In genomic region chr22:46079093-46079860, GRCh38 we compare ENCODE assay signal across 10 cellular contexts.
DNase-seq lines count a peak whose midpoint lies in the region; ATAC-seq and TF ChIP-seq lines count a peak whose summit lies in the region.
"Had no signal": no experiment of that assay in that cellular context is flagged by ENCODE, and none has a peak within 500 bp of the region (broad histone marks: within the 10 kb centered on the region; RNA-seq: fewer than 3 reads in every experiment).

No MANE protein-coding gene starts in this region.

- H3K36me3 Mint-ChIP-seq in activated naive CD4-positive, alpha-beta T cell treated with anti-CD3 and anti-CD28 coated beads for 36 hours (ENCODE audit: low read depth), result no peaks in the 10 kb centered on the region

- H3K79me2 ChIP-seq in PC-3 (ENCODE audit: low read length), result peaks cover 100% of the 10 kb centered on the region

- BruUV-seq in PC-3 (replicated peaks; lab: Mats Ljungman, UMichigan), result TSS peak; percentile 59

- H3K27ac Mint-ChIP-seq in activated naive CD4-positive, alpha-beta T cell treated with anti-CD3 and anti-CD28 coated beads for 36 hours, result no peak overlapping the region
- H3K27ac Mint-ChIP-seq: mesothelial cell of epicardium had no signal

- H3K4me3 ChIP-seq in PC-3 (ENCODE audit: low read length) (peak overlapping the region; percentile 94), colonic mucosa (peak overlapping the region; percentile 15), lower lobe of right lung (peak overlapping the region; percentile 93), tibial nerve (peak overlapping the region; percentile 38 to 95 (median 79))

- peak overlapping the region; percentile 100 for H3K4me2 ChIP-seq in PC-3 (ENCODE audit: low read length)

- peak overlapping the region; percentile 99 for H3K9ac ChIP-seq in PC-3 (ENCODE audit: low read length)
- peak overlapping the region; percentile 56 to 61 for H3K9ac ChIP-seq in colonic mucosa (ENCODE audit: low read depth in 2 of 2, low read length in 2 of 2)

- peaks cover 30% of the 10 kb centered on the region for H3K4me1 Mint-ChIP-seq in activated naive CD4-positive, alpha-beta T cell treated with anti-CD3 and anti-CD28 coated beads for 36 hours (ENCODE audit: low read depth)

- H3K27ac ChIP-seq in PC-3 (ENCODE audit: low read length) (peak overlapping the region; percentile 99), colonic mucosa (peak overlapping the region; percentile 99), lower lobe of right lung (peak overlapping the region; percentile 98), tibial nerve (peak overlapping the region; percentile 73 to 99 (median 94))

- no peak for TF ChIP-seq EP300 in tibial nerve (IDR thresholded peaks at IDR 0.05)

- H3K27me3 ChIP-seq in PC-3 (ENCODE audit: low read length) (no peaks in the 10 kb centered on the region), colonic mucosa (no peaks in the 10 kb centered on the region), lower lobe of right lung (ENCODE audit: low read depth) (no peaks in the 10 kb centered on the region), tibial nerve (no peaks in the 10 kb centered on the region)

- no peak for DNase-seq in PC-3
- DNase-seq in colonic mucosa, result no peak
- DNase-seq in lower lobe of right lung, result peak; percentile 39
- DNase-seq in tibial nerve (ENCODE audit: low spot score in 2 of 2), result peak in 1 of 2 donors; percentile 13
- DNase-seq in NK-92 (lab: John Stamatoyannopoulos, UW; ENCODE audit: unreplicated experiment), result no peak
- no peak for DNase-seq in activated naive CD4-positive, alpha-beta T cell treated with anti-CD3 and anti-CD28 coated beads for 36 hours
- no peak for DNase-seq in pons (ENCODE audit: low spot score)
- DNase-seq: effector CD8-positive, alpha-beta T cell; NCI-H187 treated with DMSO at 0.1 percent for 48 hours had no signal

- CTCF ChIA-PET in PC-3 (lab: Charles Lee), result no interaction called here
- CTCF ChIA-PET in activated naive CD4-positive, alpha-beta T cell treated with anti-CD3 and anti-CD28 coated beads for 36 hours (lab: Charles Lee), result no interaction called here

- H4K20me1 ChIP-seq in PC-3 (ENCODE audit: low read length), result peaks cover 13% of the 10 kb centered on the region

- peaks cover 12% of the 10 kb centered on the region for H3F3A ChIP-seq in PC-3 (ENCODE audit: low read length, unreplicated experiment)

- TF ChIP-seq CTCF in PC-3 (conservative IDR thresholded peaks at IDR 0.05; ENCODE audit: low read depth, low read length) (no peak), colonic mucosa (IDR thresholded peaks at IDR 0.05) (no peak), lower lobe of right lung (IDR thresholded peaks at IDR 0.05) (no peak), tibial nerve (IDR thresholded peaks at IDR 0.05) (no peak)

- H3K4me1 ChIP-seq in PC-3 (ENCODE audit: insufficient read depth, low read length) (peaks cover 49% of the 10 kb centered on the region), colonic mucosa (peaks cover 47% of the 10 kb centered on the region), lower lobe of right lung (peaks cover 93% of the 10 kb centered on the region), tibial nerve (peaks cover 4 to 85% (median 59%) of the 10 kb centered on the region in 4 donors)

- H3K27me3 Mint-ChIP-seq in activated naive CD4-positive, alpha-beta T cell treated with anti-CD3 and anti-CD28 coated beads for 36 hours (ENCODE audit: low read depth), result no peaks in the 10 kb centered on the region

- no peaks in the 10 kb centered on the region for H3K9me3 Mint-ChIP-seq in activated naive CD4-positive, alpha-beta T cell treated with anti-CD3 and anti-CD28 coated beads for 36 hours
- H3K9me3 Mint-ChIP-seq: mesothelial cell of epicardium had no signal

- H3K9me3 ChIP-seq in PC-3 (ENCODE audit: low read length) (no peaks in the 10 kb centered on the region), colonic mucosa (no peaks in the 10 kb centered on the region), lower lobe of right lung (no peaks in the 10 kb centered on the region), tibial nerve (no peaks in the 10 kb centered on the region)

- H3K36me3 ChIP-seq in PC-3 (ENCODE audit: low read depth, low read length), result peaks cover 46% of the 10 kb centered on the region
- no peaks in the 10 kb centered on the region for H3K36me3 ChIP-seq in colonic mucosa
- peaks cover 35% of the 10 kb centered on the region for H3K36me3 ChIP-seq in lower lobe of right lung
- peaks cover 0 to 7% (median 0%) of the 10 kb centered on the region in 3 donors for H3K36me3 ChIP-seq in tibial nerve

- no peak overlapping the region for H2AFZ ChIP-seq in PC-3 (ENCODE audit: low read length)

- no peaks in the 10 kb centered on the region for H3K9me2 ChIP-seq in PC-3 (replicated peaks; ENCODE audit: low read length)

- intact Hi-C loops in PC-3 (cut with micrococcal nuclease) (no loop called here), colonic mucosa (cut with DNase I) (no loop called here), lower lobe of right lung (cut with DNase I) (no loop called here)
- intact Hi-C loops in activated naive CD4-positive, alpha-beta T cell treated with anti-CD3 and anti-CD28 coated beads for 36 hours (cut with micrococcal nuclease), result no loop called here

- POLR2A ChIA-PET in PC-3 (lab: Charles Lee; ENCODE audit: unreplicated experiment), result interaction anchor here (0.6 kb wide), 1 partner anchor 103 kb away, joined by 8 read pairs; no protein-coding TSS in a partner anchor

- no peak for TF ChIP-seq POLR2A in tibial nerve (IDR thresholded peaks at IDR 0.05)

- WGBS in tibial nerve, 2 donors, result 18 to 42% methylated on average over 13 to 21 of the region's 21 CpGs

- H3K4me3 Mint-ChIP-seq in activated naive CD4-positive, alpha-beta T cell treated with anti-CD3 and anti-CD28 coated beads for 36 hours, result no peak overlapping the region
- H3K4me3 Mint-ChIP-seq: mesothelial cell of epicardium had no signal

- peak; percentile 3 for ATAC-seq in PC-3
- no peak for ATAC-seq in lower lobe of right lung

Comparison
In these comparisons a context has a peak if more than half of its experiments do, and no peak if none do; other contexts are left out.
1. H3K4me3 ChIP-seq: peak in every context shown above with its lines; median percentile 94 in PC-3; 93 in lower lobe of right lung; 79 in tibial nerve; 15 in colonic mucosa.